ENCODE assay signal across 1 cellular context in genomic region chr9:34372598-34373011, GRCh38.
TF ChIP-seq lines count a peak whose summit lies in the region.

No MANE protein-coding gene starts in this region.

TF ChIP-seq in H1, 55 proteins besides CTCF, POLR2A, EP300 and RAD21:
- TF ChIP-seq JUN (IDR thresholded peaks at IDR 0.05; ENCODE audit: low read depth, low read length) (no peak), RFX5 (IDR thresholded peaks at IDR 0.05; ENCODE audit: borderline replicate concordance, low read depth, low read length) (no peak), HDAC6 (IDR thresholded peaks at IDR 0.05; ENCODE audit: low read depth, low read length) (no peak), CEBPB (IDR thresholded peaks at IDR 0.05; ENCODE audit: low read depth, low read length) (no peak), EZH2 (IDR thresholded peaks at IDR 0.05; ENCODE audit: low read depth, low read length, severe bottlenecking) (no peak), CHD1 (IDR thresholded peaks at IDR 0.05; ENCODE audit: low read depth, low read length) (no peak), BCL11A (IDR thresholded peaks at IDR 0.05; ENCODE audit: low read depth in 2 of 2, low read length in 2 of 2) (no peak), SAP30 (IDR thresholded peaks at IDR 0.05; ENCODE audit: insufficient read depth, insufficient replicate concordance, low read length) (no peak), PHF8 (conservative IDR thresholded peaks at IDR 0.05; ENCODE audit: low read depth, low read length) (no peak), CBX5 (IDR thresholded peaks at IDR 0.05; ENCODE audit: low read depth, low read length) (no peak), YY1 (IDR thresholded peaks at IDR 0.05; ENCODE audit: low read depth, low read length) (no peak), KDM4A (IDR thresholded peaks at IDR 0.05; ENCODE audit: low read depth, low read length, severe bottlenecking) (no peak), CHD7 (IDR thresholded peaks at IDR 0.05; ENCODE audit: insufficient replicate concordance, low read length) (no peak), CBX8 (IDR thresholded peaks at IDR 0.05; ENCODE audit: borderline replicate concordance, low read depth, low read length) (no peak), CHD2 (IDR thresholded peaks at IDR 0.05; ENCODE audit: low read length) (no peak), BACH1 (IDR thresholded peaks at IDR 0.05; ENCODE audit: low read length) (no peak)
TF ChIP-seq in H1: peak in this region for 0.
